ENCODE assay signal across 27 cellular contexts in the genomic region with DNA sequence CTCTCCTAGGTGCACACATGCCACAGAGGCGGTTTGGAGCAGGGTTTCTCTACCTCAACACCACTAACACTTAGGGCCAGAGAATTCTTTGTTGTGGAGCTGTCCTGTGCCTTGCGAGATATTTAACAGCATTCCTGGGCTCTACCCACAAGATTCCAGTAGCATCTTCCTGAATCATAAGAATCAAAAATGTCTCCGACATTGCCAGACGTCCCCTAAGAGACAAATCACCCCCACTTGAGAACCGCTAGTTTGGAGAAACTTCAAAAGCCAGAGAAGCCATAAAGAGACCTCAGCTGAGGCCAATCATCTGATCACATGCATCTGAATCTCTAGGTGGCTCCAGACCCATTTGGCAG. TPM values are rescaled to one million over a fixed set of nuclear protein-coding genes. Genes with fewer than 3 reads are reported as not detected.
"Had no signal": no experiment of that assay in that cellular context is flagged by ENCODE, and none has a peak within 500 bp of the region (broad histone marks: within the 10 kb centered on the region; RNA-seq: fewer than 3 reads in every experiment).

No MANE protein-coding gene starts in this region.

- H3K4me1 ChIP-seq: colonic mucosa had no signal

- H3K4me3 Mint-ChIP-seq: activated CD4-positive, alpha-beta memory T cell treated with anti-CD3 and anti-CD28 coated beads for 36 hours; activated CD4-positive, alpha-beta T cell treated with anti-CD3 and anti-CD28 coated beads, Interleukin-2, amount 10 ng/mL, durations not matched to agents 7 days and 5 days; activated naive CD4-positive, alpha-beta T cell treated with anti-CD3 and anti-CD28 coated beads for 36 hours; activated naive CD8-positive, alpha-beta T cell; activated T-helper 1 cell treated with anti-CD3 and anti-CD28 coated beads, Interleukin-12 subunit alpha, Interleukin-12 subunit beta, Interleukin-2, Interleukin-4 antibody, amounts not matched to agents 30 ng/mL and 10 ng/mL and 1 ng/mL, durations not matched to agents 14 hours and 24 hours and 36 hours; T-cell had no signal

- H3K9me3 ChIP-seq: colonic mucosa had no signal

- H3K27me3 Mint-ChIP-seq: activated CD4-positive, alpha-beta memory T cell treated with anti-CD3 and anti-CD28 coated beads for 36 hours; activated CD4-positive, alpha-beta T cell treated with anti-CD3 and anti-CD28 coated beads, Interleukin-2, amount 10 ng/mL, durations not matched to agents 7 days and 5 days; activated naive CD8-positive, alpha-beta T cell; T-cell had no signal

- DNase-seq: activated CD4-positive, alpha-beta memory T cell treated with anti-CD3 and anti-CD28 coated beads for 36 hours; activated CD4-positive, alpha-beta T cell treated with anti-CD3 and anti-CD28 coated beads, Interleukin-2, amount 10 ng/mL, durations not matched to agents 7 days and 5 days; activated CD4-positive, CD25-positive, alpha-beta regulatory T cell; activated CD8-positive, alpha-beta memory T cell treated with anti-CD3 and anti-CD28 coated beads, Interleukin-2, amount 50 U/mL, for 4 hours; activated gamma-delta T cell; activated naive CD4-positive, alpha-beta T cell treated with anti-CD3 and anti-CD28 coated beads for 36 hours; anterior cingulate cortex; caudate nucleus; colonic mucosa; NCI-H1092; NCI-H1417; NCI-H1694; NCI-H2029; NCI-H2107; NCI-H345; NCI-H510A; NCI-H69; NK-92 treated with Interleukin-12 subunit alpha and Interleukin-12 subunit beta, amount 100 ng/mL, for 24 hours; OCI-M1; RPMI8226; T-cell had no signal

- H3K27ac ChIP-seq: colonic mucosa, SK-N-MC, VCaP had no signal

- H3K4me3 ChIP-seq: colonic mucosa, SK-N-MC had no signal

- H3K27ac Mint-ChIP-seq: activated CD4-positive, alpha-beta memory T cell treated with anti-CD3 and anti-CD28 coated beads for 36 hours; activated naive CD8-positive, alpha-beta T cell; activated T-helper 1 cell treated with anti-CD3 and anti-CD28 coated beads, Interleukin-12 subunit alpha, Interleukin-12 subunit beta, Interleukin-2, Interleukin-4 antibody, amounts not matched to agents 30 ng/mL and 10 ng/mL and 1 ng/mL, durations not matched to agents 14 hours and 24 hours and 36 hours; T-cell had no signal

- H3K9me3 Mint-ChIP-seq: activated CD4-positive, alpha-beta memory T cell treated with anti-CD3 and anti-CD28 coated beads for 36 hours; activated CD4-positive, alpha-beta T cell treated with anti-CD3 and anti-CD28 coated beads, Interleukin-2, amount 10 ng/mL, durations not matched to agents 7 days and 5 days; activated naive CD4-positive, alpha-beta T cell treated with anti-CD3 and anti-CD28 coated beads for 36 hours; activated T-helper 1 cell treated with anti-CD3 and anti-CD28 coated beads, Interleukin-12 subunit alpha, Interleukin-12 subunit beta, Interleukin-2, Interleukin-4 antibody, amounts not matched to agents 30 ng/mL and 10 ng/mL and 1 ng/mL, durations not matched to agents 14 hours and 24 hours and 36 hours; T-cell had no signal

- H3K27me3 ChIP-seq: colonic mucosa had no signal

- ATAC-seq: Panc1, Right ventricle myocardium inferior, T-cell had no signal

RNA-seq across cellular contexts. Expression of gene CARD10, which starts 49.1 kb away (rescaled TPM):
- total RNA-seq: activated CD4-positive, alpha-beta T cell treated with anti-CD3 and anti-CD28 coated beads, Interleukin-2, amount 10 ng/mL, durations not matched to agents 7 days and 5 days; activated naive CD4-positive, alpha-beta T cell treated with anti-CD3 and anti-CD28 coated beads for 36 hours; activated T-helper 1 cell treated with anti-CD3 and anti-CD28 coated beads, Interleukin-12 subunit alpha, Interleukin-12 subunit beta, Interleukin-2, Interleukin-4 antibody, amounts not matched to agents 30 ng/mL and 10 ng/mL and 1 ng/mL, durations not matched to agents 14 hours and 24 hours and 36 hours had no signal
